1 cellular context compared by ENCODE assay signal in genomic region chr3:13579089-13579488, GRCh38.
TF ChIP-seq lines count a peak whose summit lies in the region.

No MANE protein-coding gene starts in this region.

TF ChIP-seq in K562, 482 proteins besides CTCF, POLR2A, EP300 and RAD21 (continued from another document):
- TF ChIP-seq JUN (IDR thresholded peaks at IDR 0.05; ENCODE audit: borderline replicate concordance, low read depth, low read length) (peak; percentile 83), JUN (CRISPR knock-in tag; IDR thresholded peaks at IDR 0.05; ENCODE audit: borderline replicate concordance) (no peak), TEAD1 (CRISPR knock-in tag; IDR thresholded peaks at IDR 0.05) (0 out of 4 replicates have a peak, but pooled peaks of 1 of the 2 experiments have one; percentile 35), ZNF217 (CRISPR knock-in tag; IDR thresholded peaks at IDR 0.05) (no peak), ZNF197 (CRISPR knock-in tag; IDR thresholded peaks at IDR 0.05; ENCODE audit: low read depth) (no peak), ZNF785 (CRISPR knock-in tag; IDR thresholded peaks at IDR 0.05) (no peak), FOSL1 (tag; conservative IDR thresholded peaks at IDR 0.05) (peak; percentile 77), ZNF778 (CRISPR knock-in tag; IDR thresholded peaks at IDR 0.05) (no peak), ARID1B (IDR thresholded peaks at IDR 0.05) (no peak; the same call in 1 of the 2 replicates), TEAD4 (IDR thresholded peaks at IDR 0.05; ENCODE audit: low read length) (0 out of 2 replicates have a peak, but pooled peaks have one; percentile 44), TEAD4 (CRISPR knock-in tag; IDR thresholded peaks at IDR 0.05; ENCODE audit: borderline replicate concordance) (no peak), CREB1 (IDR thresholded peaks at IDR 0.05) (peak; percentile 65), CREB1 (CRISPR knock-in tag; IDR thresholded peaks at IDR 0.05) (peak; percentile 57; the same call in 1 of the 2 replicates), JUND (IDR thresholded peaks at IDR 0.05; ENCODE audit: borderline replicate concordance, low read depth, low read length) (peak; percentile 89), JUND (tag; IDR thresholded peaks at IDR 0.05; ENCODE audit: borderline replicate concordance, low read depth, low read length) (peak; percentile 93)
- TF ChIP-seq, protein P1, sequence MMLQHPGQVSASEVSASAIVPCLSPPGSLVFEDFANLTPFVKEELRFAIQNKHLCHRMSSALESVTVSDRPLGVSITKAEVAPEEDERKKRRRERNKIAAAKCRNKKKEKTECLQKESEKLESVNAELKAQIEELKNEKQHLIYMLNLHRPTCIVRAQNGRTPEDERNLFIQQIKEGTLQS (IDR thresholded peaks at IDR 0.05), result peak; percentile 99
- TF ChIP-seq, protein P1 (CRISPR knock-in tag; conservative IDR thresholded peaks at IDR 0.05), result peak; percentile 75
